8 cellular contexts compared by ENCODE assay signal in the genomic region with DNA sequence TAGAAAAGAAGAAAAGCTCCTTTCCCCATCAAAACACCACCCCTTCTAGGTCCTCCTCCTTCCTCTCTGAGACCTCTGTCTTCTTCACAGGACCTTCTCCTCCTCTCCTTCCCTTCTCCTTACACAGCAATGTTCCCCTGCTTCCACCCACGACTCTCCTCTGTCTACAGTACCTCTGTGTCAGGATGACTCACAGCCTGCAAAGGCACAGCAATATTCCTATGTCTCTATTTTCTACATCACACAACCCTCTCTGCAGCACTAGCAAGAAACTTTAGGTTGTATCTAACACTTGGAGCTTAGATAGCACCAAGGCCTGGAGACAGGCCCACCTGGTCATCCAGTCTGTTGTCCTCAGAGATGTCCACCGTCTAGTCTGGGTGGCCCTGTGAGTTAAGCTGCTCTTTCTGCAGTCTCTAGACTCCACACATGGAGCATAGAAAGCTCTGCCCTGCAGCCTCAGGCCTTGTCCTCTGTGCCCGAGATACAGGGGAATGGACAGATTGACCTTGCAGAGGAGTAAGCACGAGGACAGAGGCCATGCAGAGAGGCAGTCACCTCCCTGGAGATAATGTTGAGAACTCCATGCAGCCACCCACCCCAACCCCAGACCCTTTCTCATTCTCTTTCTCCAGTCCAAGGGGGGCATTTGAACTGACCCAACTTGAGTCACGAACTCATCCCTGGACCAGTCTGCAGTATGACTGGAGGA.
DNase-seq lines count a peak whose midpoint lies in the region; ATAC-seq, FAIRE-seq and TF ChIP-seq lines count a peak whose summit lies in the region.

No MANE protein-coding gene starts in this region.

- in situ Hi-C loops in KBM-7 (cut with MboI; ENCODE audit: low pct_unique_long_range_greater_than_20kb, low sequenced_read_pairs) = loop anchor here (10.0 to 25.0 kb wide), 2 partner anchors 104 to 221 kb away; partner anchors contain the start of gene TNS1

- FAIRE-seq in RCC 7860 (lab: Jason Lieb, UNC) = no peak

- H3K27me3 ChIP-seq in dorsolateral prefrontal cortex = no peaks in the 10 kb centered on the region
- no peaks in the 10 kb centered on the region for H3K27me3 ChIP-seq in rectal smooth muscle tissue (ENCODE audit: control insufficient read depth, insufficient read depth, low read length)

- H3K9ac ChIP-seq in rectal smooth muscle tissue (ENCODE audit: low read length) = no peak overlapping the region

- intact Hi-C loops in dorsolateral prefrontal cortex (cut with DNase I) = loop anchor here in 1 of 2 donors (5.0 kb wide), 1 partner anchor 36 kb away; no protein-coding TSS in a partner anchor

- no peaks in the 10 kb centered on the region for H3K4me1 ChIP-seq in rectal smooth muscle tissue (ENCODE audit: control insufficient read depth, insufficient read depth, low read length)

- DNase-seq in EL = peak; percentile 47
- DNase-seq in RCC 7860 (ENCODE audit: low spot score) = peak; percentile 26
- DNase-seq in dorsolateral prefrontal cortex = peak in 2 of 10 donors; percentile 59 to 67
- no peak for DNase-seq in NCI-H345 treated with DMSO at 0.1 percent for 48 hours (lab: John Stamatoyannopoulos, UW; ENCODE audit: unreplicated experiment)
- no peak for DNase-seq in KBM-7
- no peak for DNase-seq in activated CD4-positive, CD25-positive, alpha-beta regulatory T cell treated with anti-CD3 and anti-CD28 coated beads, Interleukin-2, amount 50 U/mL, for 72 hours

- peaks cover 5% of the 10 kb centered on the region for H3K36me3 ChIP-seq in rectal smooth muscle tissue (ENCODE audit: control insufficient read depth, insufficient read depth, low read length)

- TF ChIP-seq CTCF in dorsolateral prefrontal cortex (IDR thresholded peaks at IDR 0.05 in 54 of 56, conservative IDR thresholded peaks at IDR 0.05 in 2 of 56; ENCODE audit: low read depth in 1 of 56, partially characterized antibody in 56 of 56) = peak in 2 of 56 donors; percentile 5 to 14

- H3K4me3 ChIP-seq in dorsolateral prefrontal cortex = no peak overlapping the region
- H3K4me3 ChIP-seq in rectal smooth muscle tissue (ENCODE audit: low read length) = no peak overlapping the region

- H3K27ac ChIP-seq in dorsolateral prefrontal cortex (peak overlapping the region in 47 of 59 donors; percentile 3 to 80 (median 54)), rectal smooth muscle tissue (ENCODE audit: low read depth, low read length) (peak overlapping the region; percentile 29)

- ATAC-seq in HG03159 (IDR thresholded peaks at IDR 0.05; ENCODE audit: unreplicated experiment) = no peak

Comparison
In these comparisons a context has a peak if more than half of its experiments do, and no peak if none do; other contexts are left out.
1. DNase-seq: peak in EL (single experiment) and RCC 7860 (single experiment); none in NCI-H345 treated with DMSO at 0.1 percent for 48 hours (single experiment), KBM-7 (single experiment) and activated CD4-positive, CD25-positive, alpha-beta regulatory T cell treated with anti-CD3 and anti-CD28 coated beads, Interleukin-2, amount 50 U/mL, for 72 hours (single experiment).